8 cellular contexts compared by ENCODE assay signal in the genomic region with DNA sequence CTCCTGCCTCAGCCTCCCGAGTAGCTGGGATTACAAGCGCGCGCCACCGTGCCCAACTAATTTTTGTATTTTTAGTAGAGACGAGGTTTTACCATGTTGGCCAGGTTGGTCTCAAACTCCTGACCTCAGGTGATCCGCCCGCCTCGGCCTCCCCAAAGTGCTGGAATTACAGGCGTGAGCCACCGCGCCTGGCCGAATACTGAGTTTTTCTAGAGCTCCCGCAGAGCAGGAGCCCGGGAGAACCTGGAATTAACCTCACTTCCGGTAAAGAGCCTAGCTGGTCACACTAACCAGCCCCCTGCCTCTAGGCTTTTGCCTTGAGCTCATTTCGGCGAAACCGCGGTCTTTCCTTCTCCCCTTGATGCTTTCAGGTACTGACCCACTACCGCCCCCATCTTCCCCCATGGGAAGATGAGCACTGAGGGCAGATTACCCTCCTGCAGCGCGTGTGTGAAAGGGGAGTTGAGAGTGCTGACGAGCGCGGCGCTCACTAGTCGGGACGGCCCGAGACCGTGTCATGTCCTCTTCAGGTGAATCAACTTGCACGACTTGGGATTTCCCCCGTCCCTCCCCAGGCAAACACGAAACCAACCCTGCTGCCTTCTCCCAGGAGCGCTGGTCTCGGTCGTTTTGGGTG. TPM values are rescaled to one million over a fixed set of nuclear protein-coding genes. Genes with fewer than 3 reads are reported as not detected.
A peak's percentile ranks its signal among the peaks of the same experiment; 100 is the strongest.
DNase-seq lines count a peak whose midpoint lies in the region; ATAC-seq and TF ChIP-seq lines count a peak whose summit lies in the region.

No MANE protein-coding gene starts in this region.

- H3K4me3 Mint-ChIP-seq in activated CD4-positive, alpha-beta memory T cell treated with anti-CD3 and anti-CD28 coated beads for 36 hours = peak overlapping the region; percentile 93
- H3K4me3 Mint-ChIP-seq in effector memory CD8-positive, alpha-beta T cell = peak overlapping the region; percentile 99 to 100
- H3K4me3 Mint-ChIP-seq in naive B cell = peak overlapping the region; percentile 95 to 100 (median 97)

- TF ChIP-seq CTCF in stomach (IDR thresholded peaks at IDR 0.05) = peak in 2 of 7 experiments; percentile 19 to 23

- peaks cover 37% of the 10 kb centered on the region for H3K4me1 Mint-ChIP-seq in activated CD4-positive, alpha-beta memory T cell treated with anti-CD3 and anti-CD28 coated beads for 36 hours (ENCODE audit: low read depth)
- peaks cover 32 to 38% of the 10 kb centered on the region in 2 donors for H3K4me1 Mint-ChIP-seq in effector memory CD8-positive, alpha-beta T cell (ENCODE audit: low read depth in 2 of 2)
- H3K4me1 Mint-ChIP-seq in naive B cell = peaks cover 53 to 64% (median 56%) of the 10 kb centered on the region in 3 donors

- H3K27ac ChIP-seq in stomach = peak overlapping the region; percentile 91 to 99 (median 99)

- POLR2A ChIA-PET in activated CD4-positive, alpha-beta memory T cell treated with anti-CD3 and anti-CD28 coated beads for 36 hours (lab: Charles Lee) = interaction anchor here (0.7 to 7.1 kb wide), 18 partner anchors 8 to 388 kb away, joined by 3 to 202 read pairs (median 6); partner anchors contain the start of genes BLTP2, DHRS13, PHF12 and PIGS

- 1 to 2% (median 1%) methylated on average over 36 to 37 of the region's 37 CpGs for WGBS in stomach, 5 donors

- no peak for TF ChIP-seq EP300 in stomach (IDR thresholded peaks at IDR 0.05)

- H3K9me3 Mint-ChIP-seq in activated CD4-positive, alpha-beta memory T cell treated with anti-CD3 and anti-CD28 coated beads for 36 hours = no peaks in the 10 kb centered on the region
- no peaks in the 10 kb centered on the region for H3K9me3 Mint-ChIP-seq in effector memory CD8-positive, alpha-beta T cell
- no peaks in the 10 kb centered on the region for H3K9me3 Mint-ChIP-seq in naive B cell

- DNase-seq in AG08395 (ENCODE audit: low spot score) (peak; percentile 7), NCI-H510A (lab: John Stamatoyannopoulos, UW) (peak; percentile 79), naive B cell (peak; percentile 87), stomach (peak; percentile 72)
- peak; percentile 96 for DNase-seq in activated CD4-positive, alpha-beta memory T cell treated with anti-CD3 and anti-CD28 coated beads for 36 hours
- peak; percentile 72 to 78 (median 75) for DNase-seq in effector memory CD8-positive, alpha-beta T cell

- no peak for TF ChIP-seq POLR2A in stomach (IDR thresholded peaks at IDR 0.05)

- peaks cover 25 to 62% (median 59%) of the 10 kb centered on the region in 4 donors for H3K4me1 ChIP-seq in stomach

- ATAC-seq in GM18520 (IDR thresholded peaks at IDR 0.05; ENCODE audit: unreplicated experiment) = peak; percentile 37
- peak; percentile 25 for ATAC-seq in HG03025 (IDR thresholded peaks at IDR 0.05; ENCODE audit: low FRiP score, unreplicated experiment)
- ATAC-seq in effector memory CD8-positive, alpha-beta T cell (replicated peaks) = peak; percentile 60
- ATAC-seq in naive B cell (ENCODE audit: low read depth in 2 of 2) = peak; percentile 57 to 62

- peaks cover 31% of the 10 kb centered on the region for H3K36me3 Mint-ChIP-seq in activated CD4-positive, alpha-beta memory T cell treated with anti-CD3 and anti-CD28 coated beads for 36 hours
- peaks cover 54% of the 10 kb centered on the region for H3K36me3 Mint-ChIP-seq in effector memory CD8-positive, alpha-beta T cell (ENCODE audit: insufficient read depth)
- peaks cover 6 to 10% of the 10 kb centered on the region in 2 donors for H3K36me3 Mint-ChIP-seq in naive B cell

- H3K36me3 ChIP-seq in stomach = peaks cover 13 to 23% (median 22%) of the 10 kb centered on the region in 4 donors

- H3K27me3 Mint-ChIP-seq in activated CD4-positive, alpha-beta memory T cell treated with anti-CD3 and anti-CD28 coated beads for 36 hours = no peaks in the 10 kb centered on the region
- no peaks in the 10 kb centered on the region for H3K27me3 Mint-ChIP-seq in effector memory CD8-positive, alpha-beta T cell
- no peaks in the 10 kb centered on the region for H3K27me3 Mint-ChIP-seq in naive B cell

- peak overlapping the region; percentile 74 to 88 (median 79) for H3K4me3 ChIP-seq in stomach

- H3K27me3 ChIP-seq in stomach = no peaks in the 10 kb centered on the region

- intact Hi-C loops in activated CD4-positive, alpha-beta memory T cell treated with anti-CD3 and anti-CD28 coated beads for 36 hours (cut with micrococcal nuclease) = loop anchor here (1.0 to 5.0 kb wide), 12 partner anchors 9 to 409 kb away; partner anchors contain the start of genes BLTP2, DHRS13, FAM222B and RPL23A
- intact Hi-C loops in stomach (cut with DNase I; ENCODE audit: low total_unique reads) = no loop called here

- CTCF ChIA-PET in activated CD4-positive, alpha-beta memory T cell treated with anti-CD3 and anti-CD28 coated beads for 36 hours (lab: Charles Lee) = interaction anchor here (0.7 to 9.7 kb wide), 25 partner anchors 16 to 417 kb away, joined by 3 to 632 read pairs (median 19); partner anchors contain the start of genes BLTP2, DHRS13, FAM222B and FLOT2

- no peaks in the 10 kb centered on the region for H3K9me3 ChIP-seq in stomach

- peak overlapping the region; percentile 98 for H3K27ac Mint-ChIP-seq in activated CD4-positive, alpha-beta memory T cell treated with anti-CD3 and anti-CD28 coated beads for 36 hours
- H3K27ac Mint-ChIP-seq in effector memory CD8-positive, alpha-beta T cell = peak overlapping the region; percentile 98 to 99
- peak overlapping the region; percentile 99 to 100 (median 100) for H3K27ac Mint-ChIP-seq in naive B cell

RNA-seq across cellular contexts. Expression of gene NEK8, which starts 0.7 kb away (rescaled TPM):
- 1 to 10 TPM; 3.4 to 4.0 TPM for total RNA-seq in activated CD4-positive, alpha-beta memory T cell treated with anti-CD3 and anti-CD28 coated beads for 36 hours
- polyA plus RNA-seq in naive B cell (ENCODE audit: low read depth in 6 of 6) (10 to 100 TPM; 14.5 to 26.1 (median 19.6) TPM), stomach (1 to 10 TPM; 2.8 to 3.4 (median 3.1) TPM)
- total RNA-seq in stomach = 10 to 100 TPM in 1 of 5 donors, 1 to 10 TPM in 3, not detected in 1; 2.8 to 17.8 (median 7.5) TPM

RNA-seq across cellular contexts. Expression of gene TLCD1, which starts 1.8 kb away (rescaled TPM):
- 1 to 10 TPM; 9.1 to 9.5 TPM for total RNA-seq in activated CD4-positive, alpha-beta memory T cell treated with anti-CD3 and anti-CD28 coated beads for 36 hours
- polyA plus RNA-seq in naive B cell (ENCODE audit: low read depth in 6 of 6) (1 to 10 TPM in 1 of 6 donors, under 1 TPM in 1, not detected in 4; 0.93 to 1.2 TPM), stomach (10 to 100 TPM in 1 of 3 donors, 1 to 10 TPM in 2; 6.3 to 13.0 (median 8.2) TPM)
- total RNA-seq in stomach = 10 to 100 TPM in 2 of 5 donors, 1 to 10 TPM in 1, not detected in 2; 2.6 to 21.0 (median 11.7) TPM

RNA-seq across cellular contexts. Expression of gene RPL23A, which starts 8.1 kb away (rescaled TPM):
- 1,000 to 10,000 TPM; 2,357 to 2,419 TPM for total RNA-seq in activated CD4-positive, alpha-beta memory T cell treated with anti-CD3 and anti-CD28 coated beads for 36 hours
- polyA plus RNA-seq in naive B cell (ENCODE audit: low read depth in 6 of 6) (1,000 to 10,000 TPM; 5,077 to 6,780 (median 5,627) TPM), stomach (1,000 to 10,000 TPM; 1,260 to 1,750 (median 1,417) TPM)
- total RNA-seq in stomach = 1,000 to 10,000 TPM in 1 of 5 donors, 100 to 1,000 TPM in 4; 221 to 1,205 (median 504) TPM

RNA-seq across cellular contexts. Expression of gene RAB34, which starts 10.2 kb away (rescaled TPM):
- total RNA-seq in activated CD4-positive, alpha-beta memory T cell treated with anti-CD3 and anti-CD28 coated beads for 36 hours = 1 to 10 TPM; 4.9 to 6.6 TPM
- polyA plus RNA-seq in naive B cell (ENCODE audit: low read depth in 6 of 6) (10 to 100 TPM; 11.6 to 22.6 (median 18.2) TPM), stomach (10 to 100 TPM; 53.1 to 80.1 (median 70.6) TPM)
- total RNA-seq in stomach = 100 to 1,000 TPM in 1 of 5 donors, 10 to 100 TPM in 4; 35.6 to 101 (median 95.5) TPM

RNA-seq across cellular contexts. Expression of gene TRAF4, which starts 16.0 kb away (rescaled TPM):
- 10 to 100 TPM; 83.0 to 83.9 TPM for total RNA-seq in activated CD4-positive, alpha-beta memory T cell treated with anti-CD3 and anti-CD28 coated beads for 36 hours
- polyA plus RNA-seq in naive B cell (ENCODE audit: low read depth in 6 of 6) (10 to 100 TPM in 4 of 6 donors, 1 to 10 TPM in 2; 5.4 to 17.1 (median 12.0) TPM), stomach (10 to 100 TPM; 33.3 to 38.2 (median 34.4) TPM)
- 100 to 1,000 TPM in 3 of 5 donors, 10 to 100 TPM in 2; 29.0 to 383 (median 151) TPM for total RNA-seq in stomach

Comparison
In these comparisons a context has a peak if more than half of its experiments do, and no peak if none do; other contexts are left out.
1. Peak in every context shown above with its lines: DNase-seq, ATAC-seq, H3K4me3 ChIP-seq and H3K27ac ChIP-seq.
2. DNase-seq: peak in every context shown above with its lines; median percentile 96 in activated CD4-positive, alpha-beta memory T cell treated with anti-CD3 and anti-CD28 coated beads for 36 hours; 87 in naive B cell; 79 in NCI-H510A; 75 in effector memory CD8-positive, alpha-beta T cell; 72 in stomach; 7 in AG08395.